1 cellular context compared by ENCODE assay signal in genomic region chr6:31652925-31653724, GRCh38.
TF ChIP-seq lines count a peak whose summit lies in the region.

No MANE protein-coding gene starts in this region.

TF ChIP-seq in K562, 482 proteins besides CTCF, POLR2A, EP300 and RAD21 (continued from another document and continues in another):
- TF ChIP-seq CBX5 (IDR thresholded peaks at IDR 0.05; ENCODE audit: borderline replicate concordance, low read depth) (no peak), GATAD2B (IDR thresholded peaks at IDR 0.05; ENCODE audit: borderline replicate concordance) (no peak), CLOCK (CRISPR knock-in tag; IDR thresholded peaks at IDR 0.05; ENCODE audit: borderline replicate concordance) (no peak), ZNF253 (CRISPR knock-in tag; conservative IDR thresholded peaks at IDR 0.05) (no peak), NELFE (IDR thresholded peaks at IDR 0.05; ENCODE audit: insufficient read depth, insufficient read length) (no peak), COPS2 (conservative IDR thresholded peaks at IDR 0.05) (no peak), ZNF384 (IDR thresholded peaks at IDR 0.05; ENCODE audit: low read depth, low read length) (peak; percentile 50; the same call in 1 of the 2 replicates), ZNF551 (CRISPR knock-in tag; IDR thresholded peaks at IDR 0.05) (no peak), SIRT6 (IDR thresholded peaks at IDR 0.05; ENCODE audit: low read depth, low read length) (no peak), MITF (IDR thresholded peaks at IDR 0.05) (no peak), CHD1 (IDR thresholded peaks at IDR 0.05; ENCODE audit: low read length) (no peak), ZNF707 (CRISPR knock-in tag; conservative IDR thresholded peaks at IDR 0.05) (no peak), MED1 (CRISPR knock-in tag; IDR thresholded peaks at IDR 0.05; ENCODE audit: borderline replicate concordance) (no peak), STAT5A (IDR thresholded peaks at IDR 0.05; ENCODE audit: borderline replicate concordance, low read length) (no peak), MXD1 (CRISPR knock-in tag; IDR thresholded peaks at IDR 0.05; ENCODE audit: borderline replicate concordance, poor library complexity, severe bottlenecking) (peak; percentile 77), ZNF121 (CRISPR knock-in tag; conservative IDR thresholded peaks at IDR 0.05) (0 out of 2 replicates have a peak, but pooled peaks have one; percentile 15), CBX1 (IDR thresholded peaks at IDR 0.05; ENCODE audit: low read depth) (no peak), SREBF2 (CRISPR knock-in tag; IDR thresholded peaks at IDR 0.05) (no peak), PTRF (tag; IDR thresholded peaks at IDR 0.05) (no peak), TEAD4 (IDR thresholded peaks at IDR 0.05; ENCODE audit: low read length) (peak; percentile 71), TEAD4 (CRISPR knock-in tag; IDR thresholded peaks at IDR 0.05; ENCODE audit: borderline replicate concordance) (no peak), CREM (IDR thresholded peaks at IDR 0.05; ENCODE audit: low read depth) (peak; percentile 19; the same call in 1 of the 2 replicates), HIVEP1 (CRISPR knock-in tag; IDR thresholded peaks at IDR 0.05) (no peak), MECOM (CRISPR knock-in tag; IDR thresholded peaks at IDR 0.05) (0 out of 2 replicates have a peak, but pooled peaks have one; percentile 2), THAP7 (CRISPR knock-in tag; IDR thresholded peaks at IDR 0.05) (no peak; the same call in 1 of the 2 replicates), RCOR1 (IDR thresholded peaks at IDR 0.05; ENCODE audit: borderline replicate concordance in 1 of 2, low read depth in 2 of 2, low read length in 2 of 2) (no peak; a peak in 1 of 4 replicates), TEAD2 (tag; IDR thresholded peaks at IDR 0.05) (no peak), RHOXF2B (CRISPR knock-in tag; conservative IDR thresholded peaks at IDR 0.05) (no peak; the same call in 1 of the 2 replicates), ZFP30 (CRISPR knock-in tag; IDR thresholded peaks at IDR 0.05; ENCODE audit: borderline replicate concordance) (no peak), ZNF12 (CRISPR knock-in tag; IDR thresholded peaks at IDR 0.05) (no peak; the same call in 1 of the 2 replicates), PRDM10 (IDR thresholded peaks at IDR 0.05; ENCODE audit: partially characterized antibody) (no peak), CXXC5 (CRISPR knock-in tag; IDR thresholded peaks at IDR 0.05) (no peak), ZNF224 (CRISPR knock-in tag; IDR thresholded peaks at IDR 0.05) (peak; percentile 74; the same call in 1 of the 2 replicates), CUX1 (CRISPR knock-in tag; IDR thresholded peaks at IDR 0.05) (peak; percentile 85), ELF4 (CRISPR knock-in tag; IDR thresholded peaks at IDR 0.05) (peak; percentile 73; the same call in 1 of the 2 replicates), HSF4 (CRISPR knock-in tag; IDR thresholded peaks at IDR 0.05; ENCODE audit: borderline replicate concordance) (no peak), NUFIP1 (IDR thresholded peaks at IDR 0.05; ENCODE audit: partially characterized antibody) (no peak), SAFB (IDR thresholded peaks at IDR 0.05; ENCODE audit: borderline replicate concordance, low read depth, low read length) (no peak), KLF16 (IDR thresholded peaks at IDR 0.05) (0 out of 2 replicates have a peak, but pooled peaks have one; percentile 49), FOXK1 (CRISPR knock-in tag; IDR thresholded peaks at IDR 0.05; ENCODE audit: borderline replicate concordance) (peak; percentile 98)
- TF ChIP-seq, protein P1, sequence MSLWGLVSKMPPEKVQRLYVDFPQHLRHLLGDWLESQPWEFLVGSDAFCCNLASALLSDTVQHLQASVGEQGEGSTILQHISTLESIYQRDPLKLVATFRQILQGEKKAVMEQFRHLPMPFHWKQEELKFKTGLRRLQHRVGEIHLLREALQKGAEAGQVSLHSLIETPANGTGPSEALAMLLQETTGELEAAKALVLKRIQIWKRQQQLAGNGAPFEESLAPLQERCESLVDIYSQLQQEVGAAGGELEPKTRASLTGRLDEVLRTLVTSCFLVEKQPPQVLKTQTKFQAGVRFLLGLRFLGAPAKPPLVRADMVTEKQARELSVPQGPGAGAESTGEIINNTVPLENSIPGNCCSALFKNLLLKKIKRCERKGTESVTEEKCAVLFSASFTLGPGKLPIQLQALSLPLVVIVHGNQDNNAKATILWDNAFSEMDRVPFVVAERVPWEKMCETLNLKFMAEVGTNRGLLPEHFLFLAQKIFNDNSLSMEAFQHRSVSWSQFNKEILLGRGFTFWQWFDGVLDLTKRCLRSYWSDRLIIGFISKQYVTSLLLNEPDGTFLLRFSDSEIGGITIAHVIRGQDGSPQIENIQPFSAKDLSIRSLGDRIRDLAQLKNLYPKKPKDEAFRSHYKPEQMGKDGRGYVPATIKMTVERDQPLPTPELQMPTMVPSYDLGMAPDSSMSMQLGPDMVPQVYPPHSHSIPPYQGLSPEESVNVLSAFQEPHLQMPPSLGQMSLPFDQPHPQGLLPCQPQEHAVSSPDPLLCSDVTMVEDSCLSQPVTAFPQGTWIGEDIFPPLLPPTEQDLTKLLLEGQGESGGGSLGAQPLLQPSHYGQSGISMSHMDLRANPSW (CRISPR knock-in tag; IDR thresholded peaks at IDR 0.05) = peak; percentile 6; the same call in 1 of the 2 replicates
- TF ChIP-seq, protein P2, sequence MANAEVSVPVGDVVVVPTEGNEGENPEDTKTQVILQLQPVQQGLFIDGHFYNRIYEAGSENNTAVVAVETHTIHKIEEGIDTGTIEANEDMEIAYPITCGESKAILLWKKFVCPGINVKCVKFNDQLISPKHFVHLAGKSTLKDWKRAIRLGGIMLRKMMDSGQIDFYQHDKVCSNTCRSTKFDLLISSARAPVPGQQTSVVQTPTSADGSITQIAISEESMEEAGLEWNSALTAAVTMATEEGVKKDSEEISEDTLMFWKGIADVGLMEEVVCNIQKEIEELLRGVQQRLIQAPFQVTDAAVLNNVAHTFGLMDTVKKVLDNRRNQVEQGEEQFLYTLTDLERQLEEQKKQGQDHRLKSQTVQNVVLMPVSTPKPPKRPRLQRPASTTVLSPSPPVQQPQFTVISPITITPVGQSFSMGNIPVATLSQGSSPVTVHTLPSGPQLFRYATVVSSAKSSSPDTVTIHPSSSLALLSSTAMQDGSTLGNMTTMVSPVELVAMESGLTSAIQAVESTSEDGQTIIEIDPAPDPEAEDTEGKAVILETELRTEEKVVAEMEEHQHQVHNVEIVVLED (CRISPR knock-in tag; IDR thresholded peaks at IDR 0.05) = no peak
- TF ChIP-seq, protein P3, sequence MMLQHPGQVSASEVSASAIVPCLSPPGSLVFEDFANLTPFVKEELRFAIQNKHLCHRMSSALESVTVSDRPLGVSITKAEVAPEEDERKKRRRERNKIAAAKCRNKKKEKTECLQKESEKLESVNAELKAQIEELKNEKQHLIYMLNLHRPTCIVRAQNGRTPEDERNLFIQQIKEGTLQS (IDR thresholded peaks at IDR 0.05) = no peak
- TF ChIP-seq, protein P3 (CRISPR knock-in tag; conservative IDR thresholded peaks at IDR 0.05) = no peak
- TF ChIP-seq, protein P4, sequence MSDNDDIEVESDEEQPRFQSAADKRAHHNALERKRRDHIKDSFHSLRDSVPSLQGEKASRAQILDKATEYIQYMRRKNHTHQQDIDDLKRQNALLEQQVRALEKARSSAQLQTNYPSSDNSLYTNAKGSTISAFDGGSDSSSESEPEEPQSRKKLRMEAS (CRISPR knock-in tag; IDR thresholded peaks at IDR 0.05) = no peak; the same call in none of the 2 replicates
